Comparison of ENCODE assay signal across 18 cellular contexts in the genomic region with DNA sequence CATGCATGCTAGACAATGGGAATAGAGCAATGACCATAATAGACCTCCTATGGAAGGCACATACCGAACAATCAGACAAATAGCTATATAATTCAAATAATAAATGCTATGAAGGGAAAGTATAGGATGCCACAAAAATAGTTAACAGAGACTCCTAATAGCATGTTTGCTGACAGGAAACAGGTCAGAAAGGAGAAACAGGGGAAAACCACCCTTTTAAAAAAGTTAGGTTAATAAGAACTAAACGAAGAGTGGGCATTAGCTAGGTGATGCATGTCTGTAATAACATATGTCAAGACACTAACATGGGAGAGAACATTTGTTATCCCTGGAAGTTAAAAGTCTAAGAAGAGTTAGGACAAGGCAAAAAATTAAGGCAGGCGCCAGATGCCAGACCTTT.
"Had no signal": no experiment of that assay in that cellular context is flagged by ENCODE, and none has a peak within 500 bp of the region (broad histone marks: within the 10 kb centered on the region; RNA-seq: fewer than 3 reads in every experiment).

No MANE protein-coding gene starts in this region.

- H3K4me2 ChIP-seq: smooth muscle cell had no signal

- ATAC-seq: activated CD8-positive, alpha-beta T cell treated with anti-CD3 and anti-CD28 coated beads for 36 hours; activated T-helper 17 cell treated with anti-CD3 and anti-CD28 coated beads, Interleukin-2, amount 50 U/mL, for 72 hours; sciatic nerve had no signal

- H3K9me3 ChIP-seq: thoracic aorta, upper lobe of left lung had no signal

- H3K27me3 Mint-ChIP-seq: activated CD4-positive, alpha-beta T cell treated with anti-CD3 and anti-CD28 coated beads, Interleukin-2, amount 10 ng/mL, durations not matched to agents 24 days and 14 days; activated CD8-positive, alpha-beta T cell treated with anti-CD3 and anti-CD28 coated beads for 36 hours; activated naive CD8-positive, alpha-beta T cell treated with anti-CD3 and anti-CD28 coated beads for 36 hours; activated T-helper 17 cell treated with anti-CD3 and anti-CD28 coated beads, Interleukin-2, amount 50 U/mL, for 72 hours had no signal

- H3K27me3 ChIP-seq: dorsolateral prefrontal cortex, upper lobe of left lung had no signal

- H3K9ac ChIP-seq: parathyroid adenoma had no signal

- H3K4me3 Mint-ChIP-seq: activated CD4-positive, alpha-beta T cell treated with anti-CD3 and anti-CD28 coated beads, Interleukin-2, amount 10 ng/mL, durations not matched to agents 24 days and 14 days; activated CD8-positive, alpha-beta T cell treated with anti-CD3 and anti-CD28 coated beads for 36 hours; activated naive CD8-positive, alpha-beta T cell treated with anti-CD3 and anti-CD28 coated beads for 36 hours; activated T-helper 17 cell treated with anti-CD3 and anti-CD28 coated beads, Interleukin-2, amount 50 U/mL, for 72 hours; nephron had no signal

- H3K4me1 Mint-ChIP-seq: nephron had no signal

- DNase-seq: activated CD4-positive, alpha-beta T cell treated with anti-CD3 and anti-CD28 coated beads, Interleukin-2, amount 10 ng/mL, durations not matched to agents 24 days and 14 days; activated CD4-positive, CD25-positive, alpha-beta regulatory T cell; activated CD8-positive, alpha-beta T cell treated with anti-CD3 and anti-CD28 coated beads for 36 hours; activated naive CD4-positive, alpha-beta T cell; activated naive CD8-positive, alpha-beta T cell treated with anti-CD3 and anti-CD28 coated beads for 36 hours; activated T-cell treated with anti-CD3 and anti-CD28 coated beads, Interleukin-2, amount 50 U/mL, for 1 hour; amniotic stem cell; dorsolateral prefrontal cortex; foreskin fibroblast; mesenchymal stem cell; stimulated activated CD4-positive, alpha-beta T cell treated with anti-CD3 and anti-CD28 coated beads, Interleukin-4, amount 100 ng/mL, for 1 hour; upper lobe of left lung had no signal

- H3K36me3 ChIP-seq: thoracic aorta, upper lobe of left lung had no signal

- H3K27ac Mint-ChIP-seq: activated CD4-positive, alpha-beta T cell treated with anti-CD3 and anti-CD28 coated beads, Interleukin-2, amount 10 ng/mL, durations not matched to agents 24 days and 14 days; activated CD8-positive, alpha-beta T cell treated with anti-CD3 and anti-CD28 coated beads for 36 hours; nephron had no signal

- H3K27ac ChIP-seq: parathyroid adenoma, thoracic aorta, upper lobe of left lung had no signal

- H3K9me3 Mint-ChIP-seq: activated CD4-positive, alpha-beta T cell treated with anti-CD3 and anti-CD28 coated beads, Interleukin-2, amount 10 ng/mL, durations not matched to agents 24 days and 14 days; activated CD8-positive, alpha-beta T cell treated with anti-CD3 and anti-CD28 coated beads for 36 hours; activated T-helper 17 cell treated with anti-CD3 and anti-CD28 coated beads, Interleukin-2, amount 50 U/mL, for 72 hours had no signal

- H3K4me3 ChIP-seq: dorsolateral prefrontal cortex, smooth muscle cell, thoracic aorta, upper lobe of left lung had no signal

- H2AFZ ChIP-seq: parathyroid adenoma had no signal
